In the genomic region with DNA sequence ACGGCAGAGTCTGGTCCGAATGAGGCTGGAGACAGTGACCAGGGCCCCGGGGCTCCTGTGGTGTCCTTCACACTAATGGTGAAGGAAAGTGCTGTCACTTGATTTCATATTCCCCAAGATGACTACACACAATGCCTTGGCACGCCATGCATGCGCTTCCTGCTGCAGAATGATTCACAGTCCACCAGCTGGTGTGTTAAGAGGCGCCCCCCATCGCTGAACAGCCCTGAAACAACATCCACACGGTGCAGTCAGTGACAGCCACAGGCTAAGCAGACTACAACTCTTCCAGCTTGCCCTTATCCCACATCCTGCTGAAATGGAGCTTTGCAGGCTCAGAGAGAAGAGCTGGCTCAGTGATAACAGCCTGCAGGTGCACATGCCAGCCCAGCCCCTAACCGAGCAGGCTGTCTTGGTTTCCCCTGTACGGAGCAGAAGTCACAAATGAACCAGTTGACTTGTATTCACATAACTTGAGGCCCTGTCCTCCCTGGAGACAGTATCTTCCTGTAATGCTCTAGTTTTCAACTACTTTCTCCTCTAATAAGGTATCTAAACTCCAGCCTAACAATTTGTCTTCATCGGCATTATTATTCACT, we compare ENCODE assay signal across 20 cellular contexts. TPM values are rescaled to one million over a fixed set of nuclear protein-coding genes. Genes with fewer than 3 reads are reported as not detected.
DNase-seq lines count a peak whose midpoint lies in the region; ATAC-seq, FAIRE-seq and TF ChIP-seq lines count a peak whose summit lies in the region.
"Had no signal": no experiment of that assay in that cellular context is flagged by ENCODE, and none has a peak within 500 bp of the region (broad histone marks: within the 10 kb centered on the region; RNA-seq: fewer than 3 reads in every experiment).

No MANE protein-coding gene starts in this region.

- no peak for TF ChIP-seq POLR2A in adrenal gland (IDR thresholded peaks at IDR 0.05)

- H3K36me3 Mint-ChIP-seq in naive thymus-derived CD4-positive, alpha-beta T cell, result no peaks in the 10 kb centered on the region
- H3K36me3 Mint-ChIP-seq in naive thymus-derived CD8-positive, alpha-beta T cell, result no peaks in the 10 kb centered on the region
- H3K36me3 Mint-ChIP-seq: activated naive CD8-positive, alpha-beta T cell treated with anti-CD3 and anti-CD28 coated beads, Interleukin-2, amount 10 ng/mL, durations not matched to agents 7 days and 5 days had no signal

- intact Hi-C loops in naive thymus-derived CD4-positive, alpha-beta T cell (cut with micrococcal nuclease), result loop anchor here in 1 of 2 donors (10.0 kb wide), 1 partner anchor 46 kb away; no protein-coding TSS in a partner anchor
- intact Hi-C loops in adrenal gland (cut with DNase I), result no loop called here

- no peak for TF ChIP-seq CTCF in D721Med (IDR thresholded peaks at IDR 0.05; ENCODE audit: insufficient read depth, missing control alignments)
- no peak for TF ChIP-seq CTCF in bronchial epithelial cell (IDR thresholded peaks at IDR 0.05; ENCODE audit: insufficient read depth, low read length, severe bottlenecking)
- no peak for TF ChIP-seq CTCF in adrenal gland (IDR thresholded peaks at IDR 0.05)

- no peaks in the 10 kb centered on the region for H3K27me3 Mint-ChIP-seq in naive thymus-derived CD4-positive, alpha-beta T cell
- H3K27me3 Mint-ChIP-seq in naive thymus-derived CD8-positive, alpha-beta T cell, result no peaks in the 10 kb centered on the region
- H3K27me3 Mint-ChIP-seq: activated CD4-positive, alpha-beta T cell treated with anti-CD3 and anti-CD28 coated beads, Interleukin-2, amount 10 ng/mL, durations not matched to agents 24 days and 14 days; activated naive CD8-positive, alpha-beta T cell treated with anti-CD3 and anti-CD28 coated beads, Interleukin-2, amount 10 ng/mL, durations not matched to agents 7 days and 5 days had no signal

- CTCF ChIA-PET in naive thymus-derived CD4-positive, alpha-beta T cell (lab: Charles Lee), result no interaction called here

- no peak overlapping the region for H3K27ac ChIP-seq in naive thymus-derived CD4-positive, alpha-beta T cell (ENCODE audit: low read depth, low read length)
- no peak overlapping the region for H3K27ac ChIP-seq in adrenal gland
- H3K27ac ChIP-seq: esophagus muscularis mucosa, heart right ventricle had no signal

- H3K27me3 ChIP-seq in bronchial epithelial cell (ENCODE audit: control insufficient read depth, insufficient read depth, low read length) (no peaks in the 10 kb centered on the region), adrenal gland (no peaks in the 10 kb centered on the region)
- H3K27me3 ChIP-seq in naive thymus-derived CD4-positive, alpha-beta T cell (ENCODE audit: control insufficient read depth in 2 of 2, insufficient read depth in 2 of 2, low read length in 2 of 2), result no peaks in the 10 kb centered on the region
- H3K27me3 ChIP-seq: esophagus muscularis mucosa, heart right ventricle had no signal

- H3K9me3 ChIP-seq in naive thymus-derived CD4-positive, alpha-beta T cell (ENCODE audit: control insufficient read depth in 2 of 3, low read length in 3 of 3), result no peaks in the 10 kb centered on the region
- H3K9me3 ChIP-seq in adrenal gland (replicated peaks in 1 of 3), result no peaks in the 10 kb centered on the region
- H3K9me3 ChIP-seq: esophagus muscularis mucosa, heart right ventricle had no signal

- H3K4me3 ChIP-seq in bronchial epithelial cell (ENCODE audit: low read depth, low read length) (no peak overlapping the region), adrenal gland (no peak overlapping the region)
- H3K4me3 ChIP-seq in naive thymus-derived CD4-positive, alpha-beta T cell (ENCODE audit: low read length), result no peak overlapping the region
- H3K4me3 ChIP-seq: esophagus muscularis mucosa, heart right ventricle had no signal

- H3K4me3 Mint-ChIP-seq in naive thymus-derived CD4-positive, alpha-beta T cell, result no peak overlapping the region
- H3K4me3 Mint-ChIP-seq in naive thymus-derived CD8-positive, alpha-beta T cell, result no peak overlapping the region
- H3K4me3 Mint-ChIP-seq: activated CD4-positive, alpha-beta T cell treated with anti-CD3 and anti-CD28 coated beads, Interleukin-2, amount 10 ng/mL, durations not matched to agents 24 days and 14 days; activated naive CD8-positive, alpha-beta T cell treated with anti-CD3 and anti-CD28 coated beads, Interleukin-2, amount 10 ng/mL, durations not matched to agents 7 days and 5 days had no signal

- peak; percentile 8 for ATAC-seq in naive thymus-derived CD4-positive, alpha-beta T cell
- no peak for ATAC-seq in naive thymus-derived CD8-positive, alpha-beta T cell
- ATAC-seq in HG03521 (IDR thresholded peaks at IDR 0.05; ENCODE audit: unreplicated experiment), result no peak
- ATAC-seq: heart right ventricle, left cardiac atrium had no signal

- 67 to 77% (median 74%) methylated on average over 8 to 11 of the region's 11 CpGs for WGBS in adrenal gland, 4 donors

- DNase-seq in D721Med (ENCODE audit: insufficient read length, low spot score), result no peak
- peak; percentile 69 for DNase-seq in NCI-H146 (lab: John Stamatoyannopoulos, UW)
- no peak for DNase-seq in bronchial epithelial cell (ENCODE audit: low read depth)
- DNase-seq in naive thymus-derived CD4-positive, alpha-beta T cell, result no peak
- no peak for DNase-seq in naive thymus-derived CD8-positive, alpha-beta T cell
- no peak for DNase-seq in adrenal gland
- no peak for DNase-seq in stimulated activated CD8-positive, alpha-beta memory T cell treated with anti-CD3 and anti-CD28 coated beads, Interleukin-4, amount 100 ng/mL, for 48 hours
- DNase-seq: activated CD4-positive, alpha-beta T cell treated with anti-CD3 and anti-CD28 coated beads, Interleukin-2, amount 10 ng/mL, durations not matched to agents 24 days and 14 days; activated naive CD8-positive, alpha-beta T cell treated with anti-CD3 and anti-CD28 coated beads, Interleukin-2, amount 10 ng/mL, durations not matched to agents 7 days and 5 days; heart right ventricle; left cardiac atrium; NCI-H187 treated with DMSO at 0.1 percent for 48 hours; Right ventricle myocardium superior; stimulated activated CD4-positive, alpha-beta T cell treated with anti-CD3 and anti-CD28 coated beads, Interleukin-15, amount 100 ng/mL, for 24 hours had no signal

- no peak overlapping the region for H3K27ac Mint-ChIP-seq in naive thymus-derived CD4-positive, alpha-beta T cell
- H3K27ac Mint-ChIP-seq in naive thymus-derived CD8-positive, alpha-beta T cell, result no peak overlapping the region
- H3K27ac Mint-ChIP-seq: activated CD4-positive, alpha-beta T cell treated with anti-CD3 and anti-CD28 coated beads, Interleukin-2, amount 10 ng/mL, durations not matched to agents 24 days and 14 days; activated naive CD8-positive, alpha-beta T cell treated with anti-CD3 and anti-CD28 coated beads, Interleukin-2, amount 10 ng/mL, durations not matched to agents 7 days and 5 days had no signal

- peaks cover 0 to under 1% (median 0%) of the 10 kb centered on the region in 7 donors for H3K4me1 Mint-ChIP-seq in naive thymus-derived CD4-positive, alpha-beta T cell
- H3K4me1 Mint-ChIP-seq in naive thymus-derived CD8-positive, alpha-beta T cell, result no peaks in the 10 kb centered on the region
- H3K4me1 Mint-ChIP-seq: activated CD4-positive, alpha-beta T cell treated with anti-CD3 and anti-CD28 coated beads, Interleukin-2, amount 10 ng/mL, durations not matched to agents 24 days and 14 days; activated naive CD8-positive, alpha-beta T cell treated with anti-CD3 and anti-CD28 coated beads, Interleukin-2, amount 10 ng/mL, durations not matched to agents 7 days and 5 days had no signal

- H3K4me1 ChIP-seq in naive thymus-derived CD4-positive, alpha-beta T cell (ENCODE audit: control insufficient read depth in 2 of 2, insufficient read depth in 2 of 2, low read length in 2 of 2), result no peaks in the 10 kb centered on the region
- no peaks in the 10 kb centered on the region for H3K4me1 ChIP-seq in adrenal gland (replicated peaks in 1 of 2)
- H3K4me1 ChIP-seq: esophagus muscularis mucosa, heart right ventricle had no signal

- H3K9me3 Mint-ChIP-seq in naive thymus-derived CD4-positive, alpha-beta T cell, result peaks cover 0 to 6% (median 0%) of the 10 kb centered on the region in 11 donors
- H3K9me3 Mint-ChIP-seq in naive thymus-derived CD8-positive, alpha-beta T cell, result no peaks in the 10 kb centered on the region
- H3K9me3 Mint-ChIP-seq: activated CD4-positive, alpha-beta T cell treated with anti-CD3 and anti-CD28 coated beads, Interleukin-2, amount 10 ng/mL, durations not matched to agents 24 days and 14 days; activated naive CD8-positive, alpha-beta T cell treated with anti-CD3 and anti-CD28 coated beads, Interleukin-2, amount 10 ng/mL, durations not matched to agents 7 days and 5 days had no signal

- FAIRE-seq in D721Med (lab: Jason Lieb, UNC), result peak; percentile 92
- FAIRE-seq in bronchial epithelial cell (lab: Jason Lieb, UNC), result peak; percentile 40
- FAIRE-seq: colon, GM18507, GM19239 had no signal

- POLR2A ChIA-PET in naive thymus-derived CD4-positive, alpha-beta T cell (lab: Charles Lee), result no interaction called here
- POLR2A ChIA-PET in naive thymus-derived CD8-positive, alpha-beta T cell (lab: Charles Lee), result no interaction called here

- no peaks in the 10 kb centered on the region for H3K36me3 ChIP-seq in bronchial epithelial cell (ENCODE audit: control insufficient read depth, insufficient read depth, low read length)
- no peaks in the 10 kb centered on the region for H3K36me3 ChIP-seq in naive thymus-derived CD4-positive, alpha-beta T cell (ENCODE audit: control insufficient read depth in 2 of 3, insufficient read depth in 3 of 3, low read length in 3 of 3)
- H3K36me3 ChIP-seq in adrenal gland (replicated peaks in 1 of 2), result no peaks in the 10 kb centered on the region
- H3K36me3 ChIP-seq: esophagus muscularis mucosa, heart right ventricle had no signal

RNA-seq across cellular contexts. Expression of gene CDH20, which starts 24.3 kb away (rescaled TPM):
- total RNA-seq in bronchial epithelial cell (not detected in 2 replicates), adrenal gland (under 1 TPM in 6 of 8 donors, not detected in 2; 0.07 to 0.43 (median 0.20) TPM)
- under 1 TPM in 2 of 5 experiments, not detected in 3; 0.40 to 0.44 TPM for total RNA-seq in naive thymus-derived CD4-positive, alpha-beta T cell
- under 1 TPM in 1 of 2 donors, not detected in 1; 0.15 TPM for polyA plus RNA-seq in naive thymus-derived CD4-positive, alpha-beta T cell
- total RNA-seq in naive thymus-derived CD8-positive, alpha-beta T cell, result under 1 TPM; 0.21 to 0.60 TPM
- polyA plus RNA-seq in naive thymus-derived CD8-positive, alpha-beta T cell, result under 1 TPM in 1 of 3 donors, not detected in 2; 0.06 TPM
- under 1 TPM; 0.20 to 0.32 (median 0.30) TPM for polyA plus RNA-seq in adrenal gland
- total RNA-seq: T-helper 2 cell treated with Interferon-gamma antibody and Interleukin-4, amounts not matched to agents 100 ng/mL and 5 ng/mL, for 36 hours had no signal
